Comparison of ENCODE assay signal across 11 cellular contexts in genomic region chr20:23366384-23366783, GRCh38. TPM values are rescaled to one million over a fixed set of nuclear protein-coding genes. Genes with fewer than 3 reads are reported as not detected.
A peak's percentile ranks its signal among the peaks of the same experiment; 100 is the strongest.
DNase-seq lines count a peak whose midpoint lies in the region; ATAC-seq and TF ChIP-seq lines count a peak whose summit lies in the region.
"Had no signal": no experiment of that assay in that cellular context is flagged by ENCODE, and none has a peak within 500 bp of the region (broad histone marks: within the 10 kb centered on the region; RNA-seq: fewer than 3 reads in every experiment).

No MANE protein-coding gene starts in this region.

- H3K4me3 ChIP-seq in vagina = no peak overlapping the region
- H3K4me3 ChIP-seq: esophagus squamous epithelium had no signal

- intact Hi-C loops in natural killer cell (cut with micrococcal nuclease) (loop anchor here (10.0 kb wide), 1 partner anchor 1588 kb away; no protein-coding TSS in a partner anchor), vagina (cut with DNase I) (no loop called here)

- peak; percentile 50 for DNase-seq in GM10248 (ENCODE audit: extremely low spot score)
- DNase-seq in M059J (ENCODE audit: low read depth) = peak; percentile 29
- DNase-seq in activated naive CD4-positive, alpha-beta T cell treated with anti-CD3 and anti-CD28 coated beads, Interleukin-2, amount 50 U/mL, for 72 hours (ENCODE audit: low spot score in 2 of 2) = no peak
- DNase-seq in natural killer cell = no peak
- DNase-seq in vagina (ENCODE audit: extremely low spot score in 2 of 2) = no peak
- no peak for DNase-seq in NCI-H524 (lab: John Stamatoyannopoulos, UW)
- DNase-seq: esophagus squamous epithelium; stimulated activated CD4-positive, alpha-beta T cell treated with anti-CD3 and anti-CD28 coated beads, Interleukin-4, amount 100 ng/mL, for 4 hours had no signal

- TF ChIP-seq CTCF in GM10248 (IDR thresholded peaks at IDR 0.05; ENCODE audit: control extremely low read depth, extremely low read depth, low read depth, missing control alignments) (no peak), natural killer cell (IDR thresholded peaks at IDR 0.05) (no peak), vagina (IDR thresholded peaks at IDR 0.05) (no peak)

- peaks cover 18 to 32% of the 10 kb centered on the region in 2 donors for H3K36me3 Mint-ChIP-seq in activated naive CD4-positive, alpha-beta T cell treated with anti-CD3 and anti-CD28 coated beads, Interleukin-2, amount 50 U/mL, for 72 hours
- H3K36me3 Mint-ChIP-seq in natural killer cell = peaks cover 11% of the 10 kb centered on the region

- peak in 1 of 2 donors; percentile 2 for ATAC-seq in activated naive CD4-positive, alpha-beta T cell treated with anti-CD3 and anti-CD28 coated beads, Interleukin-2, amount 50 U/mL, for 72 hours
- ATAC-seq in natural killer cell (no peak), HG02798 (IDR thresholded peaks at IDR 0.05; ENCODE audit: poor library complexity, unreplicated experiment) (no peak), GM21723 (IDR thresholded peaks at IDR 0.05; ENCODE audit: unreplicated experiment) (no peak)

- H3K4me1 ChIP-seq in vagina = peaks cover 40% of the 10 kb centered on the region

- peak overlapping the region; percentile 59 to 97 for H3K27ac Mint-ChIP-seq in activated naive CD4-positive, alpha-beta T cell treated with anti-CD3 and anti-CD28 coated beads, Interleukin-2, amount 50 U/mL, for 72 hours
- H3K27ac Mint-ChIP-seq in natural killer cell = peak overlapping the region; percentile 77 to 92

- no peaks in the 10 kb centered on the region for H3K27me3 Mint-ChIP-seq in natural killer cell (ENCODE audit: low read depth in 2 of 2)

- H3K36me3 ChIP-seq in vagina = peaks cover 0 to 37% of the 10 kb centered on the region in 2 donors

- peaks cover 42 to 44% of the 10 kb centered on the region in 2 donors for H3K4me1 Mint-ChIP-seq in natural killer cell

- no peak for TF ChIP-seq POLR2A in vagina (IDR thresholded peaks at IDR 0.05)

- no peaks in the 10 kb centered on the region for H3K9me3 Mint-ChIP-seq in activated naive CD4-positive, alpha-beta T cell treated with anti-CD3 and anti-CD28 coated beads, Interleukin-2, amount 50 U/mL, for 72 hours
- H3K9me3 Mint-ChIP-seq in natural killer cell = no peaks in the 10 kb centered on the region
- H3K9me3 Mint-ChIP-seq: mesothelial cell of epicardium had no signal

- no peaks in the 10 kb centered on the region for H3K9me3 ChIP-seq in vagina
- H3K9me3 ChIP-seq: esophagus squamous epithelium had no signal

- no peaks in the 10 kb centered on the region for H3K27me3 ChIP-seq in vagina
- H3K27me3 ChIP-seq: esophagus squamous epithelium had no signal

- H3K27ac ChIP-seq in vagina = no peak overlapping the region

- CTCF ChIA-PET in GM10248 (lab: Yijun Ruan, JAX) = interaction anchor here (1.5 kb wide), 1 partner anchor 8 kb away, joined by 4 read pairs; no protein-coding TSS in a partner anchor

- peak overlapping the region; percentile 72 for H3K4me3 Mint-ChIP-seq in natural killer cell

- POLR2A ChIA-PET in GM10248 (lab: Yijun Ruan, JAX) = no interaction called here

RNA-seq across cellular contexts. Expression of gene GZF1, which starts 4.4 kb away (rescaled TPM):
- 16.6 and 23.9 TPM in 2 replicates for total RNA-seq in M059J (2014; rRNA removed; shearing (Covaris generic))
- 1 to 10 TPM; 5.6 to 9.2 TPM for total RNA-seq in activated naive CD4-positive, alpha-beta T cell treated with anti-CD3 and anti-CD28 coated beads, Interleukin-2, amount 50 U/mL, for 72 hours
- total RNA-seq in natural killer cell = 10 to 100 TPM; 45.1 to 56.6 (median 45.9) TPM
- total RNA-seq in vagina = 20.9 TPM

RNA-seq across cellular contexts. Expression of gene NXT1, which starts 15.8 kb away (rescaled TPM):
- total RNA-seq in M059J (2014; rRNA removed; shearing (Covaris generic)) = 123 and 140 TPM in 2 replicates
- total RNA-seq in activated naive CD4-positive, alpha-beta T cell treated with anti-CD3 and anti-CD28 coated beads, Interleukin-2, amount 50 U/mL, for 72 hours = 10 to 100 TPM; 37.0 to 45.9 TPM
- total RNA-seq in natural killer cell = 10 to 100 TPM; 47.4 to 61.8 (median 56.3) TPM
- 40.0 TPM for total RNA-seq in vagina

RNA-seq across cellular contexts. Expression of gene NAPB, which starts 54.9 kb away (rescaled TPM):
- 7.4 and 9.6 TPM in 2 replicates for total RNA-seq in M059J (2014; rRNA removed; shearing (Covaris generic))
- 10 to 100 TPM; 10.1 to 16.2 TPM for total RNA-seq in activated naive CD4-positive, alpha-beta T cell treated with anti-CD3 and anti-CD28 coated beads, Interleukin-2, amount 50 U/mL, for 72 hours
- total RNA-seq in natural killer cell (10 to 100 TPM; 22.8 to 23.9 (median 22.9) TPM), vagina (28.5 TPM)

Comparison
In these comparisons a context has a peak if more than half of its experiments do, and no peak if none do; other contexts are left out.
1. DNase-seq: peak in GM10248 (single experiment) and M059J (single experiment); none in activated naive CD4-positive, alpha-beta T cell treated with anti-CD3 and anti-CD28 coated beads, Interleukin-2, amount 50 U/mL, for 72 hours (0 of 2), natural killer cell (single experiment), vagina (0 of 2) and NCI-H524 (0 of 2).